Comparison of ENCODE assay signal across 12 cellular contexts in the genomic region with DNA sequence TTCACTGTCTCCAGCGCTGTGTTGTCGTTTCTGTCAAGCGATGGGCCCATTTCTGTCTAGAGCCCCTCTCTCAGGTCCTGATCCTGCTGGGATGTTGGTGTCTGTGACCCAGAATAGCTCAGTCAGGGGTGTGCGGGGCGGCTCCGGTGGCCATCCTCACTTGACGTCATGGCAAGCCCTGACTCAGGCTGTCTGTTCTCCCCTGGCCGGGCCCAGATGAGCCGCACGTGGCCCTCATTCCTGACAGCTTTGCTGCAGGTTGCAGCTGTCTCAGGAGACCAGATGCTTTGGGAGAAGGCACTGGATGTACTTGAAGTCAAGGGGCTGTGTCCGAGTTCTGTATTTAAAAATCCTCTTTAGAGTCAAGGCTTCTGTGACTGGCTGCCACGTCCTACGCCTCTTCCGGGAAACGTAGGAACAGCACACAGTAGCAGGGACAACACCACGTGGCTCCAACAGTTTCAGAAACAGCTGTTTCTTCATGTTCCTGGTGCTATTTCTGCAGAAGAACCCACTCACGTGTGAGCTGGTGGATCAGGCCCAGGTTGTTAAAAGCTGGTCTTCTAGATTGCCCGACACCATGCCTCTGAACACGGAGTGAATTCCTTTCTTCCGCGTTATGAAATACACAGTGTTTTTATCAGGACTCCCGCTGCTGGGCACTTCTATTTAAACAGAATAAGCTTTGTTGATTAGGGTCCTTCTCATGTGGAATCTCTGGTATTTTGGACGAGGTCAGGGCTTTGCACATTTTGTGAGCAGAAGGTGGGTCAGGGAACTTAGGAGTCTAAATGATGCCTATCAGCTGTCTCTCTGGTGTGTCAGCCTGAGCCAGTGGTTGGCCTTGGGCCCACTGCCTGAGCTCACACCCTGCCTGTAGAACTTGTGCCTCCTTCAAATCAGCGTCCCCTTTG. TPM values are rescaled to one million over a fixed set of nuclear protein-coding genes. Genes with fewer than 3 reads are reported as not detected.
DNase-seq lines count a peak whose midpoint lies in the region; ATAC-seq and TF ChIP-seq lines count a peak whose summit lies in the region.
"Had no signal": no experiment of that assay in that cellular context is flagged by ENCODE, and none has a peak within 500 bp of the region (broad histone marks: within the 10 kb centered on the region; RNA-seq: fewer than 3 reads in every experiment).

No MANE protein-coding gene starts in this region.

- TF ChIP-seq POLR2A in lower leg skin (IDR thresholded peaks at IDR 0.05) (no peak), thyroid gland (IDR thresholded peaks at IDR 0.05) (no peak)

- H3K27ac ChIP-seq in caudate nucleus (ENCODE audit: low read depth, low read length) (peak overlapping the region; percentile 49), thyroid gland (no peak overlapping the region)

- no peaks in the 10 kb centered on the region for H3K27me3 ChIP-seq in MG63
- H3K27me3 ChIP-seq in thyroid gland = no peaks in the 10 kb centered on the region

- intact Hi-C loops in lower leg skin (cut with DNase I; ENCODE audit: low total_unique reads) (no loop called here), thyroid gland (cut with DNase I) (no loop called here)

- peak; percentile 97 for DNase-seq in MG63
- DNase-seq in caudate nucleus (lab: John Stamatoyannopoulos, UW) = peak in 3 of 61 donors; percentile 16 to 33 (median 26)
- DNase-seq in lower leg skin (ENCODE audit: low spot score in 2 of 2) = peak; percentile 81 to 95
- DNase-seq in thyroid gland = peak; percentile 30 to 64
- no peak for DNase-seq in RPMI8226
- DNase-seq: OCI-M1; stimulated activated CD4-positive, alpha-beta T cell treated with anti-CD3 and anti-CD28 coated beads, Interleukin-15, amount 100 ng/mL, for 24 hours had no signal

- no peaks in the 10 kb centered on the region for H3K9me3 ChIP-seq in MG63
- H3K9me3 ChIP-seq in thyroid gland = no peaks in the 10 kb centered on the region

- H3K36me3 ChIP-seq in MG63 (no peaks in the 10 kb centered on the region), thyroid gland (no peaks in the 10 kb centered on the region)

- no peak overlapping the region for H3K4me3 ChIP-seq in MG63
- no peak overlapping the region for H3K4me3 ChIP-seq in lower leg skin (ENCODE audit: low read depth, poor library complexity, severe bottlenecking)
- no peak overlapping the region for H3K4me3 ChIP-seq in thyroid gland (replicated peaks in 1 of 3)

- ATAC-seq in GM19467 (IDR thresholded peaks at IDR 0.05; ENCODE audit: unreplicated experiment) (no peak), GM18858 (IDR thresholded peaks at IDR 0.05; ENCODE audit: unreplicated experiment) (no peak), HG02852 (IDR thresholded peaks at IDR 0.05; ENCODE audit: unreplicated experiment) (no peak)
- ATAC-seq: activated CD8-positive, alpha-beta T cell treated with anti-CD3 and anti-CD28 coated beads for 36 hours had no signal

- 60 to 63% methylated on average over 24 of the region's 24 CpGs for WGBS in lower leg skin, 2 donors
- WGBS in thyroid gland, 2 donors = 63 to 67% methylated on average over 14 to 24 of the region's 24 CpGs

- H3K4me1 ChIP-seq in thyroid gland = peaks cover 4 to 15% of the 10 kb centered on the region in 2 donors

- TF ChIP-seq CTCF in lower leg skin (IDR thresholded peaks at IDR 0.05) (no peak), thyroid gland (IDR thresholded peaks at IDR 0.05) (no peak)

RNA-seq across cellular contexts. Expression of a gene that starts 28.3 kb away (rescaled TPM):
- total RNA-seq in MG63 (2014; rRNA removed; shearing (Covaris generic); ENCODE audit: low replicate concordance) = not detected in 2 replicates
- total RNA-seq in lower leg skin = not detected
- not detected for total RNA-seq in thyroid gland
- total RNA-seq: activated CD8-positive, alpha-beta T cell treated with anti-CD3 and anti-CD28 coated beads for 36 hours; bronchial epithelial cell had no signal

RNA-seq across cellular contexts. Expression of a gene that starts 48.2 kb away (rescaled TPM):
- total RNA-seq in MG63 (2014; rRNA removed; shearing (Covaris generic); ENCODE audit: low replicate concordance) = 139 and 207 TPM in 2 replicates
- total RNA-seq in lower leg skin (10 to 100 TPM; 15.6 to 45.8 (median 35.0) TPM), thyroid gland (10 to 100 TPM; 28.7 to 47.0 (median 39.6) TPM)
